9 cellular contexts compared by ENCODE assay signal in the genomic region with DNA sequence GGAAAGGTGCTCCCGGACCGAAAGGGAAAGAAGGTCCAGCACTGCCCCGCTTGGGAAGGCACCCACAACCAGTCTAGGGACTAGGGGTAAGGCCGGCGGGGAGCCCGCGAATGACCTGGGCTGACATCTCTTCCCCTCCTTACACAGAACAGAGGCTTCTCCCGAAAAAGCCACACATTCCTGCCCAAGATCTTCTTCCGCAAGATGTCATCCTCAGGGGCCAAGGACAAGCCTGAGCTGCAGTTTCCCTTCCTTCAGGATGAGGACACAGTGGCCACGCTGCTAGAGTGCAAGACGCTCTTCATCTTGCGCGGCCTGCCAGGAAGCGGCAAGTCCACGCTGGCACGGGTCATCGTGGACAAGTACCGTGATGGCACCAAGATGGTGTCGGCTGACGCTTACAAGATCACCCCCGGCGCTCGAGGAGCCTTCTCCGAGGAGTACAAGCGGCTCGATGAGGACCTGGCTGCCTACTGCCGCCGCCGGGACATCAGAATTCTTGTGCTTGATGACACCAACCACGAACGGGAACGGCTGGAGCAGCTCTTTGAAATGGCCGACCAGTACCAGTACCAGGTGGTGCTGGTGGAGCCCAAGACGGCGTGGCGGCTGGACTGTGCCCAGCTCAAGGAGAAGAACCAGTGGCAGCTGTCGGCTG. TPM values are rescaled to one million over a fixed set of nuclear protein-coding genes. Genes with fewer than 3 reads are reported as not detected.
A peak's percentile ranks its signal among the peaks of the same experiment; 100 is the strongest.
DNase-seq lines count a peak whose midpoint lies in the region; ATAC-seq and TF ChIP-seq lines count a peak whose summit lies in the region.
"Had no signal": no experiment of that assay in that cellular context is flagged by ENCODE, and none has a peak within 500 bp of the region (broad histone marks: within the 10 kb centered on the region; RNA-seq: fewer than 3 reads in every experiment).

No MANE protein-coding gene starts in this region.

- peak overlapping the region; percentile 77 for H3K4me3 Mint-ChIP-seq in natural killer cell treated with Interleukin-12 subunit alpha and Interleukin-12 subunit beta and Interleukin-15 and Interleukin-18, amount 100 ng/mL, for 72 hours

- no peak for TF ChIP-seq CTCF in colonic mucosa (IDR thresholded peaks at IDR 0.05)
- no peak for TF ChIP-seq CTCF in GM10266 (IDR thresholded peaks at IDR 0.05; ENCODE audit: control insufficient read depth, insufficient read depth, low read depth, missing control alignments)

- H3K79me2 ChIP-seq in Karpas-422 (ENCODE audit: low read length): peaks cover 48% of the 10 kb centered on the region

- intact Hi-C loops in colonic mucosa (cut with DNase I): no loop called here

- H3K9me3 Mint-ChIP-seq in natural killer cell treated with Interleukin-12 subunit alpha and Interleukin-12 subunit beta and Interleukin-15 and Interleukin-18, amount 100 ng/mL, for 72 hours: no peaks in the 10 kb centered on the region

- peak overlapping the region; percentile 98 for H3K4me2 ChIP-seq in Karpas-422 (ENCODE audit: low read depth, low read length, poor library complexity, severe bottlenecking)

- peaks cover 39% of the 10 kb centered on the region for H4K20me1 ChIP-seq in Karpas-422 (ENCODE audit: insufficient read depth, low read depth, low read length)

- H3K9me2 ChIP-seq in Karpas-422 (replicated peaks; ENCODE audit: insufficient read depth, low read length): no peaks in the 10 kb centered on the region

- DNase-seq in AG08396 (ENCODE audit: low spot score) (peak; percentile 2), Karpas-422 (peak; percentile 39), colonic mucosa (no peak), NCI-H510A (lab: John Stamatoyannopoulos, UW) (no peak), GM10266 (ENCODE audit: extremely low spot score) (no peak)
- DNase-seq in natural killer cell treated with Interleukin-12 subunit alpha and Interleukin-12 subunit beta and Interleukin-15 and Interleukin-18, amount 100 ng/mL, for 72 hours (ENCODE audit: low spot score): no peak

- no peaks in the 10 kb centered on the region for H3K9me3 ChIP-seq in Karpas-422 (ENCODE audit: low read length)
- H3K9me3 ChIP-seq in colonic mucosa: no peaks in the 10 kb centered on the region

- no peak for ATAC-seq in natural killer cell treated with Interleukin-12 subunit alpha and Interleukin-12 subunit beta and Interleukin-15 and Interleukin-18, amount 100 ng/mL, for 72 hours
- no peak for ATAC-seq in HG03039 (IDR thresholded peaks at IDR 0.05; ENCODE audit: unreplicated experiment)
- no peak for ATAC-seq in HG03460 (IDR thresholded peaks at IDR 0.05; ENCODE audit: unreplicated experiment)

- H3K36me3 Mint-ChIP-seq in natural killer cell treated with Interleukin-12 subunit alpha and Interleukin-12 subunit beta and Interleukin-15 and Interleukin-18, amount 100 ng/mL, for 72 hours: no peaks in the 10 kb centered on the region

- H3K27ac ChIP-seq in Karpas-422 (ENCODE audit: low read length): peak overlapping the region; percentile 90; the same call in 1 of the 2 replicates
- H3K27ac ChIP-seq in colonic mucosa: no peak overlapping the region

- H3K4me3 ChIP-seq in Karpas-422 (ENCODE audit: low read length) (peak overlapping the region; percentile 96), colonic mucosa (peak overlapping the region; percentile 69)

- H3K27ac Mint-ChIP-seq in natural killer cell treated with Interleukin-12 subunit alpha and Interleukin-12 subunit beta and Interleukin-15 and Interleukin-18, amount 100 ng/mL, for 72 hours: peak overlapping the region; percentile 54 to 64

- no peak overlapping the region for H2AFZ ChIP-seq in Karpas-422 (ENCODE audit: low read length)

- H3K27me3 ChIP-seq in Karpas-422 (ENCODE audit: low read length) (no peaks in the 10 kb centered on the region), colonic mucosa (no peaks in the 10 kb centered on the region)

- H3K27me3 Mint-ChIP-seq in natural killer cell treated with Interleukin-12 subunit alpha and Interleukin-12 subunit beta and Interleukin-15 and Interleukin-18, amount 100 ng/mL, for 72 hours: no peaks in the 10 kb centered on the region

- H3K4me1 Mint-ChIP-seq in natural killer cell treated with Interleukin-12 subunit alpha and Interleukin-12 subunit beta and Interleukin-15 and Interleukin-18, amount 100 ng/mL, for 72 hours (ENCODE audit: low read depth in 2 of 2): peaks cover 24 to 30% of the 10 kb centered on the region in 2 donors

- peak overlapping the region; percentile 95 for H3K9ac ChIP-seq in Karpas-422 (ENCODE audit: low read length)
- no peak overlapping the region for H3K9ac ChIP-seq in colonic mucosa (ENCODE audit: low read depth in 2 of 2, low read length in 2 of 2)

- H3K36me3 ChIP-seq in Karpas-422 (ENCODE audit: insufficient read depth, low read length): peaks cover 30% of the 10 kb centered on the region
- H3K36me3 ChIP-seq in colonic mucosa: peaks cover 4% of the 10 kb centered on the region

- H3K4me1 ChIP-seq in Karpas-422 (ENCODE audit: low read length): peaks cover 34% of the 10 kb centered on the region
- peaks cover 4% of the 10 kb centered on the region for H3K4me1 ChIP-seq in colonic mucosa

RNA-seq across cellular contexts. Expression of gene CNP, which starts 1.5 kb away (rescaled TPM):
- total RNA-seq in Karpas-422 (2014; rRNA removed; shearing (Covaris generic); ENCODE audit: low replicate concordance): 41.3 and 79.1 TPM in 2 replicates
- 10 to 100 TPM; 44.7 to 49.4 TPM for total RNA-seq in colonic mucosa
- 10 to 100 TPM; 55.6 to 81.9 TPM for total RNA-seq in natural killer cell treated with Interleukin-12 subunit alpha and Interleukin-12 subunit beta and Interleukin-15 and Interleukin-18, amount 100 ng/mL, for 72 hours

RNA-seq across cellular contexts. Expression of gene ODAD4, which starts 37.6 kb away (rescaled TPM):
- total RNA-seq in Karpas-422 (2014; rRNA removed; shearing (Covaris generic); ENCODE audit: low replicate concordance): 0.67 and 1.0 TPM in 2 replicates
- total RNA-seq in colonic mucosa: under 1 TPM; 0.15 to 0.19 TPM
- total RNA-seq in natural killer cell treated with Interleukin-12 subunit alpha and Interleukin-12 subunit beta and Interleukin-15 and Interleukin-18, amount 100 ng/mL, for 72 hours: 1 to 10 TPM in 1 of 2 donors, under 1 TPM in 1; 0.12 to 1.0 TPM
- total RNA-seq: mononuclear cell had no signal

RNA-seq across cellular contexts. Expression of gene DNAJC7, which starts 49.2 kb away (rescaled TPM):
- total RNA-seq in Karpas-422 (2014; rRNA removed; shearing (Covaris generic); ENCODE audit: low replicate concordance): 56.1 and 64.1 TPM in 2 replicates
- 100 to 1,000 TPM in 1 of 2 donors, 10 to 100 TPM in 1; 82.7 to 103 TPM for total RNA-seq in colonic mucosa
- 100 to 1,000 TPM; 119 to 137 TPM for total RNA-seq in natural killer cell treated with Interleukin-12 subunit alpha and Interleukin-12 subunit beta and Interleukin-15 and Interleukin-18, amount 100 ng/mL, for 72 hours

RNA-seq across cellular contexts. Expression of gene ACLY, which starts 49.3 kb away (rescaled TPM):
- 173 and 212 TPM in 2 replicates for total RNA-seq in Karpas-422 (2014; rRNA removed; shearing (Covaris generic); ENCODE audit: low replicate concordance)
- 100 to 1,000 TPM; 135 to 145 TPM for total RNA-seq in colonic mucosa
- total RNA-seq in natural killer cell treated with Interleukin-12 subunit alpha and Interleukin-12 subunit beta and Interleukin-15 and Interleukin-18, amount 100 ng/mL, for 72 hours: 100 to 1,000 TPM; 200 to 243 TPM

RNA-seq across cellular contexts. Expression of gene NKIRAS2, which starts 51.8 kb away (rescaled TPM):
- total RNA-seq in Karpas-422 (2014; rRNA removed; shearing (Covaris generic); ENCODE audit: low replicate concordance): 28.4 and 44.9 TPM in 2 replicates
- 10 to 100 TPM; 25.8 to 26.3 TPM for total RNA-seq in colonic mucosa
- total RNA-seq in natural killer cell treated with Interleukin-12 subunit alpha and Interleukin-12 subunit beta and Interleukin-15 and Interleukin-18, amount 100 ng/mL, for 72 hours: 10 to 100 TPM; 27.8 to 28.7 TPM

Comparison
In these comparisons a context has a peak if more than half of its experiments do, and no peak if none do; other contexts are left out.
1. DNase-seq: peak in AG08396 (single experiment) and Karpas-422 (single experiment); none in colonic mucosa (single experiment), natural killer cell treated with Interleukin-12 subunit alpha and Interleukin-12 subunit beta and Interleukin-15 and Interleukin-18, amount 100 ng/mL, for 72 hours (single experiment), NCI-H510A (single experiment) and GM10266 (single experiment).